ENCODE assay signal across 8 cellular contexts in genomic region chr17:29589524-29590260, GRCh38. TPM values are rescaled to one million over a fixed set of nuclear protein-coding genes. Genes with fewer than 3 reads are reported as not detected.
DNase-seq lines count a peak whose midpoint lies in the region; ATAC-seq and TF ChIP-seq lines count a peak whose summit lies in the region.

A gene with protein sequence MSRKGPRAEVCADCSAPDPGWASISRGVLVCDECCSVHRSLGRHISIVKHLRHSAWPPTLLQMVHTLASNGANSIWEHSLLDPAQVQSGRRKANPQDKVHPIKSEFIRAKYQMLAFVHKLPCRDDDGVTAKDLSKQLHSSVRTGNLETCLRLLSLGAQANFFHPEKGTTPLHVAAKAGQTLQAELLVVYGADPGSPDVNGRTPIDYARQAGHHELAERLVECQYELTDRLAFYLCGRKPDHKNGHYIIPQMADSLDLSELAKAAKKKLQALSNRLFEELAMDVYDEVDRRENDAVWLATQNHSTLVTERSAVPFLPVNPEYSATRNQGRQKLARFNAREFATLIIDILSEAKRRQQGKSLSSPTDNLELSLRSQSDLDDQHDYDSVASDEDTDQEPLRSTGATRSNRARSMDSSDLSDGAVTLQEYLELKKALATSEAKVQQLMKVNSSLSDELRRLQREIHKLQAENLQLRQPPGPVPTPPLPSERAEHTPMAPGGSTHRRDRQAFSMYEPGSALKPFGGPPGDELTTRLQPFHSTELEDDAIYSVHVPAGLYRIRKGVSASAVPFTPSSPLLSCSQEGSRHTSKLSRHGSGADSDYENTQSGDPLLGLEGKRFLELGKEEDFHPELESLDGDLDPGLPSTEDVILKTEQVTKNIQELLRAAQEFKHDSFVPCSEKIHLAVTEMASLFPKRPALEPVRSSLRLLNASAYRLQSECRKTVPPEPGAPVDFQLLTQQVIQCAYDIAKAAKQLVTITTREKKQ (minus strand): TSS chr17:29589648. CDS start chr17:29589378, 270 bp downstream.

- no peak for TF ChIP-seq RAD21 in IMR-90 (IDR thresholded peaks at IDR 0.05; ENCODE audit: low read length)

- no peaks in the 10 kb centered on the region for H3K27me3 ChIP-seq in CD4-positive, alpha-beta T cell (ENCODE audit: control insufficient read depth, insufficient read depth, low read length)
- H3K27me3 ChIP-seq in IMR-90 (ENCODE audit: control insufficient read depth, insufficient read depth, low read length) (peaks cover 2% of the 10 kb centered on the region; the same call in 1 of the 2 replicates), PC-9 (ENCODE audit: insufficient read depth, low read depth) (no peaks in the 10 kb centered on the region), esophagus muscularis mucosa (no peaks in the 10 kb centered on the region), muscle layer of duodenum (ENCODE audit: low read depth, low read length) (no peaks in the 10 kb centered on the region)

- H3K4me1 Mint-ChIP-seq in CD4-positive, alpha-beta T cell (ENCODE audit: low read depth), result peaks cover 72% of the 10 kb centered on the region
- peaks cover 76% of the 10 kb centered on the region for H3K4me1 Mint-ChIP-seq in activated T-cell treated with anti-CD3 and anti-CD28 coated beads, Interleukin-2, amount 50 U/mL, for 72 hours (ENCODE audit: low read depth)
- peaks cover 81% of the 10 kb centered on the region for H3K4me1 Mint-ChIP-seq in stimulated activated memory B cell treated with anti-CD40 and anti-IgM and Interleukin-4, amounts not matched to agents 10 μg/mL and 1 μg/mL and 100 μg/mL, for 72 hours

- in situ Hi-C loops in IMR-90 (cut with MboI; ENCODE audit: low sequenced_read_pairs), result no loop called here

- peaks cover 20 to 60% of the 10 kb centered on the region in 2 experiments; a peak in 3 of 4 replicates for H3K79me1 ChIP-seq in IMR-90 (ENCODE audit: low read depth in 1 of 2, low read length in 2 of 2)

- TF ChIP-seq EP300 in esophagus muscularis mucosa (IDR thresholded peaks at IDR 0.05), result no peak

- H3K4me2 ChIP-seq in IMR-90 (ENCODE audit: low read depth, low read length) (peak within 1 kb of the TSS; percentile 92), PC-9 (peak within 1 kb of the TSS; percentile 86)

- H3K9ac ChIP-seq in IMR-90 (ENCODE audit: low read depth, low read length), result peak within 1 kb of the TSS; percentile 84

- H3K27me3 Mint-ChIP-seq in CD4-positive, alpha-beta T cell, result no peaks in the 10 kb centered on the region
- no peaks in the 10 kb centered on the region for H3K27me3 Mint-ChIP-seq in activated T-cell treated with anti-CD3 and anti-CD28 coated beads, Interleukin-2, amount 50 U/mL, for 72 hours (ENCODE audit: low read depth)
- no peaks in the 10 kb centered on the region for H3K27me3 Mint-ChIP-seq in stimulated activated memory B cell treated with anti-CD40 and anti-IgM and Interleukin-4, amounts not matched to agents 10 μg/mL and 1 μg/mL and 100 μg/mL, for 72 hours

- peak; percentile 83 for ATAC-seq in CD4-positive, alpha-beta T cell (ENCODE audit: poor library complexity)
- ATAC-seq in GM21360 (IDR thresholded peaks at IDR 0.05; ENCODE audit: unreplicated experiment), result peak; percentile 45
- peak; percentile 82 for ATAC-seq in IMR-90 (ENCODE audit: low read depth)
- ATAC-seq in activated T-cell treated with anti-CD3 and anti-CD28 coated beads, Interleukin-2, amount 50 U/mL, for 72 hours (replicated peaks in 1 of 2), result peak; percentile 74 to 77
- ATAC-seq in stimulated activated memory B cell treated with anti-CD40 and anti-IgM and Interleukin-4, amounts not matched to agents 10 μg/mL and 1 μg/mL and 100 μg/mL, for 72 hours, result peak; percentile 87

- H2BK5ac ChIP-seq in IMR-90 (ENCODE audit: low read depth, low read length, poor library complexity, severe bottlenecking), result peak within 1 kb of the TSS; percentile 82

- H3K4me1 ChIP-seq in IMR-90 (ENCODE audit: control insufficient read depth, insufficient read depth, low read length) (peaks cover 44% of the 10 kb centered on the region), PC-9 (replicated peaks; ENCODE audit: insufficient read depth) (peaks cover 39% of the 10 kb centered on the region), esophagus muscularis mucosa (peaks cover 71 to 86% (median 83%) of the 10 kb centered on the region in 4 donors), muscle layer of duodenum (ENCODE audit: control insufficient read depth in 1 of 2, insufficient read depth in 2 of 2, low read length in 2 of 2) (peaks cover 37 to 62% of the 10 kb centered on the region in 2 donors)

- H3K18ac ChIP-seq in IMR-90 (ENCODE audit: low read depth, low read length), result peak within 1 kb of the TSS; percentile 70; the same call in 1 of the 2 replicates

- H3K9me3 ChIP-seq in CD4-positive, alpha-beta T cell (ENCODE audit: control insufficient read depth, low read length), result no peaks in the 10 kb centered on the region
- no peaks in the 10 kb centered on the region for H3K9me3 ChIP-seq in IMR-90 (ENCODE audit: control insufficient read depth, insufficient read depth, low read length)
- no peaks in the 10 kb centered on the region for H3K9me3 ChIP-seq in PC-9 (ENCODE audit: insufficient read depth, low read depth)
- no peaks in the 10 kb centered on the region for H3K9me3 ChIP-seq in esophagus muscularis mucosa
- no peaks in the 10 kb centered on the region for H3K9me3 ChIP-seq in muscle layer of duodenum (ENCODE audit: control insufficient read depth in 1 of 2, low read length in 2 of 2)

- H2AFZ ChIP-seq in IMR-90 (replicated peaks; ENCODE audit: low read length, poor library complexity), result peak within 1 kb of the TSS; percentile 97
- peak within 1 kb of the TSS; percentile 96 for H2AFZ ChIP-seq in PC-9

- H2BK15ac ChIP-seq in IMR-90 (ENCODE audit: low read depth, low read length), result peak within 1 kb of the TSS; percentile 64; the same call in 2 of the 3 replicates

- 4% methylated on average over 16 of the region's 65 CpGs; no CpG with 5 or more reads in 1 of the 2 experiments for WGBS in IMR-90 (ENCODE audit: extremely low coverage in 2 of 2, insufficient read length in 1 of 2), 2 experiments
- 4% methylated on average over 14 of the region's 65 CpGs for WGBS in esophagus muscularis mucosa

- H3K9me1 ChIP-seq in IMR-90 (ENCODE audit: insufficient read depth, low read length), result peaks cover 20% of the 10 kb centered on the region

- H3K9me3 Mint-ChIP-seq in CD4-positive, alpha-beta T cell, result no peaks in the 10 kb centered on the region
- H3K9me3 Mint-ChIP-seq in activated T-cell treated with anti-CD3 and anti-CD28 coated beads, Interleukin-2, amount 50 U/mL, for 72 hours, result no peaks in the 10 kb centered on the region
- no peaks in the 10 kb centered on the region for H3K9me3 Mint-ChIP-seq in stimulated activated memory B cell treated with anti-CD40 and anti-IgM and Interleukin-4, amounts not matched to agents 10 μg/mL and 1 μg/mL and 100 μg/mL, for 72 hours

- peaks cover 51% of the 10 kb centered on the region for H3K79me2 ChIP-seq in PC-9 (ENCODE audit: low read depth)

- H2BK120ac ChIP-seq in IMR-90 (ENCODE audit: low read depth, low read length), result peak within 1 kb of the TSS; percentile 78

- H3K27ac ChIP-seq in CD4-positive, alpha-beta T cell (ENCODE audit: low read depth, low read length), result peak within 1 kb of the TSS; percentile 64
- peak within 1 kb of the TSS; percentile 92 for H3K27ac ChIP-seq in IMR-90 (ENCODE audit: insufficient read depth, low read length)
- H3K27ac ChIP-seq in PC-9, result 0 out of 2 replicates have a peak within 1 kb of the TSS, but pooled peaks have one; percentile 4
- H3K27ac ChIP-seq in esophagus muscularis mucosa (replicated peaks in 1 of 4), result peak within 1 kb of the TSS; percentile 85 to 94 (median 88)
- peak within 1 kb of the TSS; percentile 56 for H3K27ac ChIP-seq in muscle layer of duodenum (ENCODE audit: low read length)

- peaks cover 30% of the 10 kb centered on the region for H3F3A ChIP-seq in PC-9 (ENCODE audit: insufficient read depth, low read depth)

- peak within 1 kb of the TSS; percentile 81 for H4K5ac ChIP-seq in IMR-90 (ENCODE audit: low read depth, low read length)

- peak within 1 kb of the TSS; percentile 84 for H3K23ac ChIP-seq in IMR-90 (ENCODE audit: low read depth, low read length)

- peak within 1 kb of the TSS; percentile 77 for H3K14ac ChIP-seq in IMR-90 (replicated peaks; ENCODE audit: low read depth, low read length)

- peak within 1 kb of the TSS; percentile 85 for H3K4me3 ChIP-seq in IMR-90 (ENCODE audit: insufficient read depth, low read depth, low read length)
- peak within 1 kb of the TSS; percentile 93 for H3K4me3 ChIP-seq in PC-9
- H3K4me3 ChIP-seq in esophagus muscularis mucosa, result peak within 1 kb of the TSS; percentile 85 to 99 (median 88)
- peak within 1 kb of the TSS; percentile 79 to 89 for H3K4me3 ChIP-seq in muscle layer of duodenum (ENCODE audit: low read depth in 1 of 2, low read length in 2 of 2)

- H4K8ac ChIP-seq in IMR-90 (ENCODE audit: low read depth in 2 of 2, low read length in 2 of 2), result peak within 1 kb of the TSS; percentile 95 to 97

- peak within 1 kb of the TSS; percentile 11; the same call in 1 of the 2 replicates for H2BK20ac ChIP-seq in IMR-90 (ENCODE audit: low read depth, low read length)

- no peaks in the 10 kb centered on the region for H3K9me2 ChIP-seq in PC-9 (ENCODE audit: insufficient read depth)

- peak; percentile 65 to 89 (median 77) for DNase-seq in CD4-positive, alpha-beta T cell
- peak; percentile 78 for DNase-seq in IMR-90
- DNase-seq in PC-9, result peak; percentile 58 to 86
- peak; percentile 88 to 92 for DNase-seq in activated T-cell treated with anti-CD3 and anti-CD28 coated beads, Interleukin-2, amount 50 U/mL, for 72 hours
- DNase-seq in esophagus muscularis mucosa (ENCODE audit: extremely low spot score), result no peak

- TF ChIP-seq POLR2A in IMR-90 (IDR thresholded peaks at IDR 0.05; ENCODE audit: low read depth, low read length) (no peak), esophagus muscularis mucosa (IDR thresholded peaks at IDR 0.05; ENCODE audit: low read depth) (no peak)

- peaks cover 4% of the 10 kb centered on the region for H3K36me3 Mint-ChIP-seq in CD4-positive, alpha-beta T cell (ENCODE audit: low read depth)
- no peaks in the 10 kb centered on the region for H3K36me3 Mint-ChIP-seq in activated T-cell treated with anti-CD3 and anti-CD28 coated beads, Interleukin-2, amount 50 U/mL, for 72 hours (ENCODE audit: insufficient read depth in 2 of 2)
- no peaks in the 10 kb centered on the region for H3K36me3 Mint-ChIP-seq in stimulated activated memory B cell treated with anti-CD40 and anti-IgM and Interleukin-4, amounts not matched to agents 10 μg/mL and 1 μg/mL and 100 μg/mL, for 72 hours

- H3K4me3 Mint-ChIP-seq in CD4-positive, alpha-beta T cell, result peak within 1 kb of the TSS; percentile 98
- peak within 1 kb of the TSS; percentile 96 for H3K4me3 Mint-ChIP-seq in activated T-cell treated with anti-CD3 and anti-CD28 coated beads, Interleukin-2, amount 50 U/mL, for 72 hours
- H3K4me3 Mint-ChIP-seq in stimulated activated memory B cell treated with anti-CD40 and anti-IgM and Interleukin-4, amounts not matched to agents 10 μg/mL and 1 μg/mL and 100 μg/mL, for 72 hours, result peak within 1 kb of the TSS; percentile 91

- dilution Hi-C loops in IMR-90 (cut with HindIII; ENCODE audit: low sequenced_read_pairs, unreplicated experiment), result no loop called here

- no peaks in the 10 kb centered on the region for H3K36me3 ChIP-seq in IMR-90 (ENCODE audit: control insufficient read depth, insufficient read depth, low read length)
- no peaks in the 10 kb centered on the region for H3K36me3 ChIP-seq in PC-9 (ENCODE audit: low read depth)
- H3K36me3 ChIP-seq in esophagus muscularis mucosa, result no peaks in the 10 kb centered on the region
- no peaks in the 10 kb centered on the region for H3K36me3 ChIP-seq in muscle layer of duodenum (ENCODE audit: control insufficient read depth in 1 of 2, insufficient read depth in 2 of 2, low read length in 2 of 2)

- peak within 1 kb of the TSS; percentile 89 for H4K91ac ChIP-seq in IMR-90 (ENCODE audit: insufficient read depth, low read depth, low read length)

- TF ChIP-seq CTCF in CD4-positive, alpha-beta T cell (IDR thresholded peaks at IDR 0.05), result no peak
- TF ChIP-seq CTCF in IMR-90 (conservative IDR thresholded peaks at IDR 0.05; ENCODE audit: low read depth, low read length) (peak; percentile 19; the same call in 1 of the 2 replicates), PC-9 (conservative IDR thresholded peaks at IDR 0.05) (no peak; the same call in 1 of the 2 replicates), esophagus muscularis mucosa (IDR thresholded peaks at IDR 0.05) (peak in 1 of 3 experiments; percentile 52)

- CTCF ChIA-PET in CD4-positive, alpha-beta T cell (lab: Charles Lee), result no interaction called here
- CTCF ChIA-PET in IMR-90 (lab: Yijun Ruan, JAX), result no interaction called here
- CTCF ChIA-PET in PC-9 (lab: Charles Lee), result no interaction called here

- intact Hi-C loops in CD4-positive, alpha-beta T cell (cut with DNase I, micrococcal nuclease), result loop anchor here (1.0 to 10.0 kb wide), 8 partner anchors 9 to 845 kb away; partner anchors contain the start of genes PHF12 (in 1 of the 2), SSH2 (in 1 of the 2), TP53I13 (in 1 of the 2) and TRAF4 (in 1 of the 2)
- intact Hi-C loops in IMR-90 (cut with micrococcal nuclease), result loop anchor here (1.0 kb wide), 1 partner anchor 9 kb away; no protein-coding TSS in a partner anchor
- intact Hi-C loops in PC-9 (cut with micrococcal nuclease; ENCODE audit: unreplicated experiment), result loop anchor here (1.0 to 5.0 kb wide), 4 partner anchors 21 to 198 kb away; partner anchors contain the start of genes CORO6 and TP53I13
- intact Hi-C loops in esophagus muscularis mucosa (cut with DNase I), result loop anchor here (5.0 kb wide), 1 partner anchor 38 kb away; no protein-coding TSS in a partner anchor

- no TSS peak for BruUV-seq in IMR-90 (replicated peaks; lab: Mats Ljungman, UMichigan)
- no TSS peak for BruUV-seq in PC-9 (replicated peaks; lab: Mats Ljungman, UMichigan)

- POLR2A ChIA-PET in CD4-positive, alpha-beta T cell (lab: Charles Lee), result interaction anchor here (1.8 to 4.4 kb wide), 3 partner anchors 17 to 27 kb away, joined by 6 to 40 read pairs (median 7); no protein-coding TSS in a partner anchor
- POLR2A ChIA-PET in IMR-90 (lab: Charles Lee; ENCODE audit: unreplicated experiment), result no interaction called here
- POLR2A ChIA-PET in PC-9 (lab: Charles Lee; ENCODE audit: unreplicated experiment), result no interaction called here

- H2AK5ac ChIP-seq in IMR-90 (ENCODE audit: low read depth, low read length), result peak within 1 kb of the TSS; percentile 90

- H4K20me1 ChIP-seq in IMR-90 (ENCODE audit: insufficient read depth, low read length), result peaks cover 54% of the 10 kb centered on the region
- H4K20me1 ChIP-seq in PC-9 (ENCODE audit: insufficient read depth), result peaks cover 11% of the 10 kb centered on the region

- peak within 1 kb of the TSS; percentile 86 for H3K27ac Mint-ChIP-seq in CD4-positive, alpha-beta T cell
- peak within 1 kb of the TSS; percentile 83 for H3K27ac Mint-ChIP-seq in activated T-cell treated with anti-CD3 and anti-CD28 coated beads, Interleukin-2, amount 50 U/mL, for 72 hours
- peak within 1 kb of the TSS; percentile 75 for H3K27ac Mint-ChIP-seq in stimulated activated memory B cell treated with anti-CD40 and anti-IgM and Interleukin-4, amounts not matched to agents 10 μg/mL and 1 μg/mL and 100 μg/mL, for 72 hours

- H3K56ac ChIP-seq in IMR-90 (ENCODE audit: extremely low read depth, insufficient read depth, low read length), result 0 out of 2 replicates have a peak within 1 kb of the TSS, but pooled peaks have one; percentile 25

- H3K4ac ChIP-seq in IMR-90 (ENCODE audit: low read depth, low read length), result peak within 1 kb of the TSS; percentile 93

- peak within 1 kb of the TSS; percentile 93 for H2AK9ac ChIP-seq in IMR-90 (replicated peaks; ENCODE audit: low read depth, low read length, poor library complexity)

RNA-seq across cellular contexts. Expression of the gene that starts here (rescaled TPM):
- total RNA-seq in CD4-positive, alpha-beta T cell, result 10 to 100 TPM; 35.8 to 36.7 TPM
- 13.3 and 14.2 TPM in 2 replicates for total RNA-seq in IMR-90 (2012; rRNA removed)
- 34.2 and 37.1 TPM in 2 replicates for polyA plus RNA-seq in IMR-90 (2012; rRNA removed)
- polyA plus RNA-seq in IMR-90 (2012; cell fraction: cytosol; rRNA removed), result 25.3 and 30.3 TPM in 2 replicates
- 57.7 and 127 TPM in 2 replicates for polyA plus RNA-seq in IMR-90 (2012; cell fraction: nucleus; rRNA removed; ENCODE audit: low replicate concordance)
- 84.8 and 100 TPM in 2 replicates for total RNA-seq in PC-9 (2021)
- total RNA-seq in activated T-cell treated with anti-CD3 and anti-CD28 coated beads, Interleukin-2, amount 50 U/mL, for 72 hours, result 10 to 100 TPM; 45.0 to 47.4 TPM
- 10 to 100 TPM; 28.7 to 50.4 (median 39.9) TPM for total RNA-seq in esophagus muscularis mucosa

Comparison
In these comparisons a context has a peak if more than half of its experiments do, and no peak if none do; other contexts are left out.
1. H3K27ac ChIP-seq: peak in every context shown above with its lines; median percentile 92 in IMR-90; 88 in esophagus muscularis mucosa; 64 in CD4-positive, alpha-beta T cell; 56 in muscle layer of duodenum; 4 in PC-9.